ENCODE assay signal across 24 cellular contexts in the genomic region with DNA sequence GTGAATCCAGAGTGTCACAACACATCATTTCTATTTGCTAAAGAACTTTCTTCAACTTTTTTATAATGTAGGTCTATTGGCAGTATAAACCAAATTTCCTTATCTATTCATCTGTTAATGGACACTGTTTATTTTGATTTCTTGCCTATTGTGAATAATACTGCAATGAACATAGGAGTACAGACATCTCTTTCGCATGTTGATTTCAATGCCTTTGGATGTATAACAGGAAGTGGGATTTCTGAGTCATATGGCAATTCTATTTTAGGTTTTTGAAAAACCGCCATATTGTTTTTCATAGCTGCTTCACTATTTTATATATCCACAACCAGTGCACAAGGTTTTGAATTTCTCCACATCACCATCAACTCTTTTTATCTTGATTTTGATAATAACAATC.
DNase-seq lines count a peak whose midpoint lies in the region; ATAC-seq, FAIRE-seq and TF ChIP-seq lines count a peak whose summit lies in the region.
"Had no signal": no experiment of that assay in that cellular context is flagged by ENCODE, and none has a peak within 500 bp of the region (broad histone marks: within the 10 kb centered on the region; RNA-seq: fewer than 3 reads in every experiment).

No MANE protein-coding gene starts in this region.

- H3K79me2 ChIP-seq in PC-3 (ENCODE audit: low read length) = no peaks in the 10 kb centered on the region

- no peak overlapping the region for H3K4me2 ChIP-seq in PC-3 (ENCODE audit: low read length)

- H3K4me3 Mint-ChIP-seq in activated naive CD8-positive, alpha-beta T cell treated with anti-CD3 and anti-CD28 coated beads for 36 hours = no peak overlapping the region
- H3K4me3 Mint-ChIP-seq: activated CD4-positive, alpha-beta memory T cell treated with anti-CD3 and anti-CD28 coated beads for 36 hours; CD8-positive, alpha-beta T cell; memory B cell; T-cell had no signal

- no peak overlapping the region for H2AFZ ChIP-seq in PC-3 (ENCODE audit: low read length)

- H3K36me3 Mint-ChIP-seq in activated naive CD8-positive, alpha-beta T cell treated with anti-CD3 and anti-CD28 coated beads for 36 hours = no peaks in the 10 kb centered on the region
- H3K36me3 Mint-ChIP-seq: activated CD4-positive, alpha-beta memory T cell treated with anti-CD3 and anti-CD28 coated beads for 36 hours; CD8-positive, alpha-beta T cell; memory B cell; T-cell had no signal

- no peaks in the 10 kb centered on the region for H3K4me1 Mint-ChIP-seq in activated naive CD8-positive, alpha-beta T cell treated with anti-CD3 and anti-CD28 coated beads for 36 hours
- H3K4me1 Mint-ChIP-seq: memory B cell, T-cell had no signal

- peak; percentile 29; the same call in 1 of the 2 replicates for ATAC-seq in PC-3
- no peak for ATAC-seq in pancreas
- ATAC-seq: CD8-positive, alpha-beta T cell; T-cell had no signal

- DNase-seq in HT1080 (ENCODE audit: low read depth) (peak; percentile 47), PC-3 (peak; percentile 7), dermis microvascular lymphatic vessel endothelial cell (ENCODE audit: low read depth in 2 of 2) (peak; percentile 33 to 79), pancreas (no peak), kidney tubule cell (ENCODE audit: low spot score) (no peak), NOMO-1 treated with DMSO at 0.1 percent for 48 hours (lab: John Stamatoyannopoulos, UW; ENCODE audit: unreplicated experiment) (no peak)
- DNase-seq in activated naive CD8-positive, alpha-beta T cell treated with anti-CD3 and anti-CD28 coated beads for 36 hours = no peak
- DNase-seq: activated CD4-positive, alpha-beta memory T cell treated with anti-CD3 and anti-CD28 coated beads for 36 hours; activated CD8-positive, alpha-beta memory T cell treated with anti-CD3 and anti-CD28 coated beads, Interleukin-2, amount 50 U/mL, for 48 hours; CD8-positive, alpha-beta T cell; GF-D8; glutamatergic neuron; KG1; NCI-H1092; NCI-H187 treated with DMSO at 0.1 percent for 48 hours; NCI-H345; NCI-H748 treated with DMSO at 0.1 percent for 48 hours; SHP77; T-cell; transverse colon had no signal

- H3K27ac ChIP-seq in PC-3 (ENCODE audit: low read length) (no peak overlapping the region), pancreas (no peak overlapping the region)
- H3K27ac ChIP-seq: breast epithelium, transverse colon had no signal

- no peaks in the 10 kb centered on the region for H3K9me2 ChIP-seq in PC-3 (replicated peaks; ENCODE audit: low read length)

- TF ChIP-seq CTCF in PC-3 (conservative IDR thresholded peaks at IDR 0.05; ENCODE audit: low read depth, low read length) (no peak), pancreas (IDR thresholded peaks at IDR 0.05) (no peak)

- POLR2A ChIA-PET in PC-3 (lab: Charles Lee; ENCODE audit: unreplicated experiment) = no interaction called here

- H3K9ac ChIP-seq in PC-3 (ENCODE audit: low read length) = no peak overlapping the region

- intact Hi-C loops in PC-3 (cut with micrococcal nuclease) (loop anchor here (10.0 kb wide), 1 partner anchor 145 kb away; no protein-coding TSS in a partner anchor), pancreas (cut with DNase I) (no loop called here)

- no peaks in the 10 kb centered on the region for H3F3A ChIP-seq in PC-3 (ENCODE audit: low read length, unreplicated experiment)

- H3K9me3 ChIP-seq in PC-3 (ENCODE audit: low read length) (no peaks in the 10 kb centered on the region), pancreas (no peaks in the 10 kb centered on the region)
- H3K9me3 ChIP-seq: breast epithelium, transverse colon had no signal

- H3K9me3 Mint-ChIP-seq in activated naive CD8-positive, alpha-beta T cell treated with anti-CD3 and anti-CD28 coated beads for 36 hours = peaks cover 1% of the 10 kb centered on the region
- H3K9me3 Mint-ChIP-seq: activated CD4-positive, alpha-beta memory T cell treated with anti-CD3 and anti-CD28 coated beads for 36 hours; CD8-positive, alpha-beta T cell had no signal

- no peaks in the 10 kb centered on the region for H3K36me3 ChIP-seq in PC-3 (ENCODE audit: low read depth, low read length)
- no peaks in the 10 kb centered on the region for H3K36me3 ChIP-seq in pancreas
- H3K36me3 ChIP-seq: breast epithelium, transverse colon had no signal

- H3K4me3 ChIP-seq in PC-3 (ENCODE audit: low read length) = no peak overlapping the region
- H3K4me3 ChIP-seq in pancreas = no peak overlapping the region
- H3K4me3 ChIP-seq: breast epithelium, transverse colon had no signal

- no peak overlapping the region for H3K27ac Mint-ChIP-seq in activated naive CD8-positive, alpha-beta T cell treated with anti-CD3 and anti-CD28 coated beads for 36 hours
- H3K27ac Mint-ChIP-seq: activated CD4-positive, alpha-beta memory T cell treated with anti-CD3 and anti-CD28 coated beads for 36 hours; CD8-positive, alpha-beta T cell; memory B cell; T-cell had no signal

- H3K27me3 ChIP-seq in PC-3 (ENCODE audit: low read length) (no peaks in the 10 kb centered on the region), pancreas (no peaks in the 10 kb centered on the region)
- H3K27me3 ChIP-seq: breast epithelium, transverse colon had no signal

- H3K4me1 ChIP-seq in PC-3 (ENCODE audit: insufficient read depth, low read length) (no peaks in the 10 kb centered on the region), pancreas (peaks cover 0 to 11% (median 0%) of the 10 kb centered on the region in 3 donors)
- H3K4me1 ChIP-seq: breast epithelium had no signal

- peak; percentile 41 for FAIRE-seq in pancreas (lab: Jason Lieb, UNC)
- FAIRE-seq: colon, H1 had no signal

- BruUV-seq in PC-3 (replicated peaks; lab: Mats Ljungman, UMichigan) = no TSS peak

- 93 to 96% methylated on average over 2 of the region's 2 CpGs for WGBS in pancreas, 2 donors

- no peaks in the 10 kb centered on the region for H4K20me1 ChIP-seq in PC-3 (ENCODE audit: low read length)

- no peaks in the 10 kb centered on the region for H3K27me3 Mint-ChIP-seq in activated naive CD8-positive, alpha-beta T cell treated with anti-CD3 and anti-CD28 coated beads for 36 hours
- H3K27me3 Mint-ChIP-seq: activated CD4-positive, alpha-beta memory T cell treated with anti-CD3 and anti-CD28 coated beads for 36 hours; memory B cell; T-cell had no signal

- CTCF ChIA-PET in PC-3 (lab: Charles Lee) = no interaction called here

Comparison
In these comparisons a context has a peak if more than half of its experiments do, and no peak if none do; other contexts are left out.
1. DNase-seq: peak in HT1080 (single experiment), PC-3 (single experiment) and dermis microvascular lymphatic vessel endothelial cell (2 of 2); none in pancreas (0 of 6), kidney tubule cell (single experiment), NOMO-1 treated with DMSO at 0.1 percent for 48 hours (single experiment) and activated naive CD8-positive, alpha-beta T cell treated with anti-CD3 and anti-CD28 coated beads for 36 hours (single experiment).